In genomic region chr3:194768586-194768985, GRCh38 we compare ENCODE assay signal across 8 cellular contexts.
DNase-seq lines count a peak whose midpoint lies in the region; TF ChIP-seq lines count a peak whose summit lies in the region.

No MANE protein-coding gene starts in this region.

- H4K20me1 ChIP-seq in SU-DHL-6 (ENCODE audit: low read depth, low read length), result no peaks in the 10 kb centered on the region

- H3K4me1 Mint-ChIP-seq in T-helper 2 cell treated with Interferon-gamma antibody and Interleukin-4, amounts not matched to agents 5 μg/mL and 100 μg/mL, for 36 hours (ENCODE audit: low read depth), result peaks cover 6% of the 10 kb centered on the region
- peaks cover 6% of the 10 kb centered on the region for H3K4me1 Mint-ChIP-seq in glutamatergic neuron (ENCODE audit: low read depth, unreplicated experiment)

- no peak overlapping the region for H3K27ac ChIP-seq in SU-DHL-6 (ENCODE audit: low read depth, low read length)
- H3K27ac ChIP-seq in skeletal muscle tissue (ENCODE audit: low read depth, low read length), result no peak overlapping the region
- H3K27ac ChIP-seq in caudate nucleus (ENCODE audit: low read depth, low read length), result no peak overlapping the region

- H3K36me3 Mint-ChIP-seq in T-helper 2 cell treated with Interferon-gamma antibody and Interleukin-4, amounts not matched to agents 5 μg/mL and 100 μg/mL, for 36 hours (ENCODE audit: low read depth), result no peaks in the 10 kb centered on the region
- no peaks in the 10 kb centered on the region for H3K36me3 Mint-ChIP-seq in glutamatergic neuron (ENCODE audit: unreplicated experiment)

- H3K79me2 ChIP-seq in SU-DHL-6 (ENCODE audit: insufficient read depth, low read length), result no peaks in the 10 kb centered on the region

- H3K9me2 ChIP-seq in SU-DHL-6 (replicated peaks; ENCODE audit: insufficient read depth, low read length), result no peaks in the 10 kb centered on the region

- H3K4me3 ChIP-seq in SU-DHL-6 (ENCODE audit: insufficient read depth, low read length, poor library complexity, severe bottlenecking) (peak overlapping the region; percentile 39), skeletal muscle tissue (ENCODE audit: low read length in 3 of 3) (peak overlapping the region; percentile 3 to 54 (median 33))

- H2AFZ ChIP-seq in SU-DHL-6 (ENCODE audit: low read depth, low read length, severe bottlenecking), result peak overlapping the region; percentile 80

- no peaks in the 10 kb centered on the region for H3K9me3 Mint-ChIP-seq in T-helper 2 cell treated with Interferon-gamma antibody and Interleukin-4, amounts not matched to agents 5 μg/mL and 100 μg/mL, for 36 hours
- H3K9me3 Mint-ChIP-seq in glutamatergic neuron (ENCODE audit: unreplicated experiment), result peaks cover 4% of the 10 kb centered on the region

- H3K36me3 ChIP-seq in SU-DHL-6 (ENCODE audit: low read length) (no peaks in the 10 kb centered on the region), skeletal muscle tissue (ENCODE audit: control insufficient read depth in 3 of 3, insufficient read depth in 3 of 3, low read length in 3 of 3) (no peaks in the 10 kb centered on the region)

- H3K27me3 ChIP-seq in SU-DHL-6 (ENCODE audit: low read length), result no peaks in the 10 kb centered on the region
- H3K27me3 ChIP-seq in skeletal muscle tissue (ENCODE audit: control insufficient read depth in 3 of 3, insufficient read depth in 3 of 3, low read length in 3 of 3), result peaks cover 0 to 9% (median 0%) of the 10 kb centered on the region in 3 donors

- H3K27ac Mint-ChIP-seq in T-helper 2 cell treated with Interferon-gamma antibody and Interleukin-4, amounts not matched to agents 5 μg/mL and 100 μg/mL, for 36 hours, result no peak overlapping the region
- peak overlapping the region; percentile 43 for H3K27ac Mint-ChIP-seq in glutamatergic neuron (ENCODE audit: unreplicated experiment)

- DNase-seq in T-helper 2 cell treated with Interferon-gamma antibody and Interleukin-4, amounts not matched to agents 5 μg/mL and 100 μg/mL, for 36 hours (ENCODE audit: low spot score), result no peak
- no peak for DNase-seq in T-helper 2 cell
- no peak for DNase-seq in glutamatergic neuron
- DNase-seq in DMS153 (lab: John Stamatoyannopoulos, UW), result no peak
- no peak for DNase-seq in Ammon's horn (ENCODE audit: low spot score)
- DNase-seq in caudate nucleus (lab: John Stamatoyannopoulos, UW), result no peak

- peak overlapping the region; percentile 35; the same call in 1 of the 2 replicates for H3K9ac ChIP-seq in SU-DHL-6 (ENCODE audit: low read length)
- H3K9ac ChIP-seq in skeletal muscle tissue (ENCODE audit: low read depth in 1 of 3, low read length in 3 of 3), result peak overlapping the region in 1 of 3 donors; percentile 45

- no peaks in the 10 kb centered on the region for H3F3A ChIP-seq in SU-DHL-6 (ENCODE audit: insufficient read depth)

- no peaks in the 10 kb centered on the region for H3K9me3 ChIP-seq in SU-DHL-6 (ENCODE audit: insufficient read depth, low read length)
- H3K9me3 ChIP-seq in skeletal muscle tissue (ENCODE audit: control insufficient read depth in 3 of 3, low read length in 3 of 3), result no peaks in the 10 kb centered on the region

- H3K4me1 ChIP-seq in skeletal muscle tissue (ENCODE audit: control insufficient read depth in 3 of 3, insufficient read depth in 3 of 3, low read length in 3 of 3), result peaks cover 20 to 26% (median 24%) of the 10 kb centered on the region in 3 donors

- H3K4me3 Mint-ChIP-seq in T-helper 2 cell treated with Interferon-gamma antibody and Interleukin-4, amounts not matched to agents 5 μg/mL and 100 μg/mL, for 36 hours, result peak overlapping the region; percentile 82
- H3K4me3 Mint-ChIP-seq in glutamatergic neuron (ENCODE audit: unreplicated experiment), result peak overlapping the region; percentile 67

- peak overlapping the region; percentile 55 for H3K4me2 ChIP-seq in SU-DHL-6 (ENCODE audit: low read depth, low read length, poor library complexity, severe bottlenecking)

- peaks cover 22% of the 10 kb centered on the region for H3K27me3 Mint-ChIP-seq in T-helper 2 cell treated with Interferon-gamma antibody and Interleukin-4, amounts not matched to agents 5 μg/mL and 100 μg/mL, for 36 hours (ENCODE audit: low read depth)
- H3K27me3 Mint-ChIP-seq in glutamatergic neuron (ENCODE audit: unreplicated experiment), result peaks cover 2% of the 10 kb centered on the region

- TF ChIP-seq CTCF in SU-DHL-6 (IDR thresholded peaks at IDR 0.05; ENCODE audit: insufficient read depth, low read length, poor library complexity, severe bottlenecking) (no peak), glutamatergic neuron (IDR thresholded peaks at IDR 0.05; ENCODE audit: partially characterized antibody, unreplicated experiment) (no peak)
